In genomic region chr9:35731415-35732184, GRCh38 we compare ENCODE assay signal across 9 cellular contexts. TPM values are rescaled to one million over a fixed set of nuclear protein-coding genes. Genes with fewer than 3 reads are reported as not detected.
DNase-seq lines count a peak whose midpoint lies in the region; ATAC-seq, FAIRE-seq and TF ChIP-seq lines count a peak whose summit lies in the region.
"Had no signal": no experiment of that assay in that cellular context is flagged by ENCODE, and none has a peak within 500 bp of the region (broad histone marks: within the 10 kb centered on the region; RNA-seq: fewer than 3 reads in every experiment).

No MANE protein-coding gene starts in this region.

- TF ChIP-seq EP300 in HepG2 (IDR thresholded peaks at IDR 0.05; ENCODE audit: low read depth in 2 of 2, low read length in 2 of 2): no peak
- no peak for TF ChIP-seq EP300 in HepG2 (CRISPR knock-in tag; IDR thresholded peaks at IDR 0.05; ENCODE audit: borderline replicate concordance)

- H3K4me1 ChIP-seq in CD8-positive, alpha-beta T cell (ENCODE audit: insufficient read depth, low read length): peaks cover 68% of the 10 kb centered on the region
- H3K4me1 ChIP-seq in HepG2 (ENCODE audit: insufficient read depth, low read length) (peaks cover 59% of the 10 kb centered on the region), vagina (peaks cover 61% of the 10 kb centered on the region)

- peaks cover 31% of the 10 kb centered on the region for H3K4me1 Mint-ChIP-seq in CD8-positive, alpha-beta T cell (ENCODE audit: low read depth)

- peak overlapping the region; percentile 99 for H3K4me3 ChIP-seq in CD8-positive, alpha-beta T cell (ENCODE audit: low read depth, low read length)
- peak overlapping the region; percentile 92 to 98 (median 92) for H3K4me3 ChIP-seq in HepG2 (replicated peaks in 1 of 3; ENCODE audit: insufficient read depth in 1 of 3, low read depth in 2 of 3, low read length in 3 of 3)
- peak overlapping the region; percentile 84 to 92 for H3K4me3 ChIP-seq in vagina

- H3K9ac ChIP-seq in HepG2 (ENCODE audit: insufficient read depth, low read depth, low read length): peak overlapping the region; percentile 86

- no peaks in the 10 kb centered on the region for H3K27me3 ChIP-seq in CD8-positive, alpha-beta T cell (ENCODE audit: insufficient read depth, low read length)
- no peaks in the 10 kb centered on the region; a peak in 1 of 5 replicates for H3K27me3 ChIP-seq in HepG2 (ENCODE audit: control insufficient read depth in 1 of 2, insufficient read depth in 2 of 2, low read length in 2 of 2)
- H3K27me3 ChIP-seq in vagina: no peaks in the 10 kb centered on the region

- BruUV-seq in HepG2 (replicated peaks; lab: Mats Ljungman, UMichigan): TSS peak; percentile 52

- no peak for TF ChIP-seq CTCF in CD8-positive, alpha-beta T cell (IDR thresholded peaks at IDR 0.05)
- TF ChIP-seq CTCF in HepG2 (CRISPR knock-in tag; IDR thresholded peaks at IDR 0.05): no peak
- no peak for TF ChIP-seq CTCF in vagina (IDR thresholded peaks at IDR 0.05)

- intact Hi-C loops in CD8-positive, alpha-beta T cell (cut with DNase I, micrococcal nuclease): loop anchor here (1.0 to 10.0 kb wide), 18 partner anchors 18 to 1684 kb away; partner anchors contain the start of genes CCDC107 (in 2 of the 2), DNAJB5 (in 2 of the 2), GBA2 (in 2 of the 2) and RGP1 (in 2 of the 2)
- intact Hi-C loops in HepG2 (cut with micrococcal nuclease; ENCODE audit: unreplicated experiment) (loop anchor here (1.0 to 10.0 kb wide), 5 partner anchors 17 to 237 kb away; partner anchors contain the start of genes CCDC107, FAM221B, GBA2 and RGP1), vagina (cut with DNase I) (loop anchor here (5.0 kb wide), 1 partner anchor 124 kb away; the partner anchor contains the start of gene TESK1)

- DNase-seq in CD8-positive, alpha-beta T cell: no peak
- DNase-seq in HepG2 (ENCODE audit: low spot score) (peak; percentile 53), vagina (ENCODE audit: extremely low spot score in 2 of 2) (no peak), Ammon's horn (ENCODE audit: low spot score) (no peak)

- H3K9me3 Mint-ChIP-seq in CD8-positive, alpha-beta T cell: no peaks in the 10 kb centered on the region

- TF ChIP-seq POLR2A in HepG2 (IDR thresholded peaks at IDR 0.05; ENCODE audit: insufficient read depth in 1 of 2, low read depth in 2 of 2, low read length in 2 of 2): no peak
- peak in 1 of 2 donors; percentile 24 for TF ChIP-seq POLR2A in vagina (IDR thresholded peaks at IDR 0.05)

- no peaks in the 10 kb centered on the region for H3K27me3 Mint-ChIP-seq in CD8-positive, alpha-beta T cell (ENCODE audit: low read depth)

- FAIRE-seq in HepG2 (lab: Jason Lieb, UNC): no peak

- POLR2A ChIA-PET in CD8-positive, alpha-beta T cell (lab: Charles Lee): interaction anchor here (0.7 to 3.4 kb wide), 21 partner anchors 10 to 127 kb away, joined by 3 to 38 read pairs (median 5); partner anchors contain the start of genes CCDC107, GBA2, RGP1 and RMRP
- POLR2A ChIA-PET in HepG2 (lab: Yijun Ruan, JAX): interaction anchor here (0.7 to 4.1 kb wide), 26 partner anchors 9 to 659 kb away, joined by 3 to 102 read pairs (median 6); partner anchors contain the start of genes ARHGEF39, CCDC107, GBA2 and HINT2

- peaks cover 30% of the 10 kb centered on the region for H3K36me3 Mint-ChIP-seq in CD8-positive, alpha-beta T cell

- no peak for TF ChIP-seq RAD21 in HepG2 (CRISPR knock-in tag; IDR thresholded peaks at IDR 0.05)

- H3K4me2 ChIP-seq in HepG2 (ENCODE audit: low read depth, low read length): peak overlapping the region; percentile 98

- H3K79me2 ChIP-seq in HepG2 (ENCODE audit: insufficient read depth, low read length): peaks cover 63% of the 10 kb centered on the region

- H3K4me3 Mint-ChIP-seq in CD8-positive, alpha-beta T cell: peak overlapping the region; percentile 93

- H3K27ac Mint-ChIP-seq in CD8-positive, alpha-beta T cell: peak overlapping the region; percentile 88

- peaks cover 30% of the 10 kb centered on the region for H4K20me1 ChIP-seq in HepG2 (ENCODE audit: insufficient read depth, low read length)

- peak overlapping the region; percentile 84 for H3K27ac ChIP-seq in CD8-positive, alpha-beta T cell (ENCODE audit: low read depth, low read length)
- peak overlapping the region; percentile 91 for H3K27ac ChIP-seq in angular gyrus (ENCODE audit: low read depth, low read length)
- H3K27ac ChIP-seq in HepG2 (ENCODE audit: extremely low read length, insufficient read depth, low read length): peak overlapping the region; percentile 95
- peak overlapping the region; percentile 89 for H3K27ac ChIP-seq in vagina

- in situ Hi-C loops in HepG2 (cut with HindIII; ENCODE audit: extremely low pct_ligation_motif_present, low pct_unique_long_range_greater_than_20kb): no loop called here

- WGBS in HepG2 (ENCODE audit: low lambda C conversion rate): under 1% methylated on average over 14 of the region's 47 CpGs

- CTCF ChIA-PET in CD8-positive, alpha-beta T cell (lab: Charles Lee): interaction anchor here (0.7 to 6.7 kb wide), 19 partner anchors 10 to 128 kb away, joined by 3 to 61 read pairs (median 5); partner anchors contain the start of genes ARHGEF39, CCDC107, GBA2 and RGP1
- CTCF ChIA-PET in HepG2 (lab: Yijun Ruan, JAX; ENCODE audit: low intra/inter-chr PET ratio, low total read pairs): no interaction called here

- ATAC-seq in CD8-positive, alpha-beta T cell: no peak
- ATAC-seq in HG03045 (IDR thresholded peaks at IDR 0.05; ENCODE audit: unreplicated experiment) (peak; percentile 0), HepG2 (no peak), GM19467 (IDR thresholded peaks at IDR 0.05; ENCODE audit: unreplicated experiment) (no peak), GM21381 (IDR thresholded peaks at IDR 0.05; ENCODE audit: unreplicated experiment) (no peak)

- no peaks in the 10 kb centered on the region for H3K9me3 ChIP-seq in CD8-positive, alpha-beta T cell (ENCODE audit: low read length)
- H3K9me3 ChIP-seq in HepG2 (ENCODE audit: low read length) (no peaks in the 10 kb centered on the region), vagina (no peaks in the 10 kb centered on the region)

- peaks cover 8% of the 10 kb centered on the region for H3K36me3 ChIP-seq in CD8-positive, alpha-beta T cell (ENCODE audit: insufficient read depth, low read length)
- H3K36me3 ChIP-seq in HepG2 (replicated peaks in 1 of 2; ENCODE audit: control insufficient read depth in 1 of 2, insufficient read depth in 2 of 2, low read length in 2 of 2) (peaks cover 8 to 27% of the 10 kb centered on the region in 2 experiments), vagina (peaks cover 0 to 12% of the 10 kb centered on the region in 2 donors)

- no peak overlapping the region for H2AFZ ChIP-seq in HepG2 (ENCODE audit: low read length)

RNA-seq across cellular contexts. Expression of gene TLN1, which starts 0.4 kb away (rescaled TPM):
- 100 to 1,000 TPM; 128 to 129 TPM for total RNA-seq in CD8-positive, alpha-beta T cell
- total RNA-seq in HepG2 (2016; rRNA removed; fragmentation: Illumina TruSeq; extraction: Trizol): 51.8 and 53.7 TPM in 2 replicates
- 5.4 and 5.6 TPM in 2 replicates for total RNA-seq in HepG2 (2016; cell fraction: cytosol; rRNA removed; fragmentation: Illumina TruSeq; extraction: Trizol; ENCODE audit: low read depth)
- 48.7 and 53.6 TPM in 2 replicates for total RNA-seq in HepG2 (2016; cell fraction: insoluble cytoplasmic fraction; rRNA removed; fragmentation: Illumina TruSeq; extraction: Trizol)
- 16.4 and 17.1 TPM in 2 replicates for total RNA-seq in HepG2 (2016; cell fraction: membrane; rRNA removed; fragmentation: Illumina TruSeq; extraction: Trizol)
- 44.1 and 46.3 TPM in 2 replicates for total RNA-seq in HepG2 (2016; cell fraction: nucleus; rRNA removed; fragmentation: Illumina TruSeq; extraction: Trizol)
- polyA plus RNA-seq in HepG2 (2011; rRNA removed): 35.2 and 52.6 TPM in 2 replicates
- polyA plus RNA-seq in HepG2 (2011; cell fraction: cytosol; rRNA removed): 26.4 and 37.0 TPM in 2 replicates
- 60.2 and 61.4 TPM in 2 replicates for polyA plus RNA-seq in HepG2 (2011; cell fraction: nucleus; rRNA removed)
- 37.0 and 57.6 TPM in 2 replicates for polyA plus RNA-seq in HepG2 (2012)
- 3.2 and 3.6 TPM in 2 replicates for polyA plus RNA-seq in HepG2 (2016; cell fraction: cytosol; fragmentation: Illumina TruSeq; extraction: Trizol; ENCODE audit: low read depth)
- polyA plus RNA-seq in HepG2 (2016; cell fraction: insoluble cytoplasmic fraction; fragmentation: Illumina TruSeq; extraction: Trizol; ENCODE audit: low read depth): 38.8 and 63.9 TPM in 2 replicates
- polyA plus RNA-seq in HepG2 (2016; cell fraction: membrane; fragmentation: Illumina TruSeq; extraction: Trizol; ENCODE audit: low read depth): 5.7 and 8.6 TPM in 2 replicates
- 55.3 and 65.8 TPM in 2 replicates for polyA plus RNA-seq in HepG2 (2016; cell fraction: nucleus; fragmentation: Illumina TruSeq; extraction: Trizol; ENCODE audit: insufficient read depth, low read depth)
- polyA minus RNA-seq in HepG2 (2011; rRNA and poly(A)+ RNA removed; ENCODE audit: low replicate concordance): 166 and 414 TPM in 2 replicates
- 120 and 167 TPM in 2 replicates for polyA minus RNA-seq in HepG2 (2011; cell fraction: cytosol; rRNA and poly(A)+ RNA removed)
- 38.1 and 53.7 TPM in 2 replicates for polyA minus RNA-seq in HepG2 (2011; cell fraction: nucleus; rRNA and poly(A)+ RNA removed)
- 268 TPM for total RNA-seq in vagina

RNA-seq across cellular contexts. Expression of gene CREB3, which starts 0.9 kb away (rescaled TPM):
- 10 to 100 TPM; 13.1 to 14.2 TPM for total RNA-seq in CD8-positive, alpha-beta T cell
- total RNA-seq in HepG2 (2016; rRNA removed; fragmentation: Illumina TruSeq; extraction: Trizol) (32.2 and 34.2 TPM in 2 replicates), vagina (35.1 TPM)
- total RNA-seq in HepG2 (2016; cell fraction: cytosol; rRNA removed; fragmentation: Illumina TruSeq; extraction: Trizol; ENCODE audit: low read depth): 16.4 and 24.8 TPM in 2 replicates
- 35.0 and 35.4 TPM in 2 replicates for total RNA-seq in HepG2 (2016; cell fraction: insoluble cytoplasmic fraction; rRNA removed; fragmentation: Illumina TruSeq; extraction: Trizol)
- total RNA-seq in HepG2 (2016; cell fraction: membrane; rRNA removed; fragmentation: Illumina TruSeq; extraction: Trizol): 29.8 and 43.4 TPM in 2 replicates
- total RNA-seq in HepG2 (2016; cell fraction: nucleus; rRNA removed; fragmentation: Illumina TruSeq; extraction: Trizol): 19.0 and 22.6 TPM in 2 replicates
- polyA plus RNA-seq in HepG2 (2011; rRNA removed): 11.1 and 13.5 TPM in 2 replicates
- polyA plus RNA-seq in HepG2 (2011; cell fraction: cytosol; rRNA removed): 12.6 and 15.2 TPM in 2 replicates
- polyA plus RNA-seq in HepG2 (2011; cell fraction: nucleus; rRNA removed): 15.5 and 16.6 TPM in 2 replicates
- polyA plus RNA-seq in HepG2 (2012): 12.3 and 13.3 TPM in 2 replicates
- polyA plus RNA-seq in HepG2 (2016; cell fraction: cytosol; fragmentation: Illumina TruSeq; extraction: Trizol; ENCODE audit: low read depth): 16.3 and 25.4 TPM in 2 replicates
- polyA plus RNA-seq in HepG2 (2016; cell fraction: insoluble cytoplasmic fraction; fragmentation: Illumina TruSeq; extraction: Trizol; ENCODE audit: low read depth): 29.0 and 30.9 TPM in 2 replicates
- polyA plus RNA-seq in HepG2 (2016; cell fraction: membrane; fragmentation: Illumina TruSeq; extraction: Trizol; ENCODE audit: low read depth): 26.7 and 33.7 TPM in 2 replicates
- polyA plus RNA-seq in HepG2 (2016; cell fraction: nucleus; fragmentation: Illumina TruSeq; extraction: Trizol; ENCODE audit: insufficient read depth, low read depth): 27.3 and 30.5 TPM in 2 replicates
- polyA minus RNA-seq in HepG2 (2011; rRNA and poly(A)+ RNA removed; ENCODE audit: low replicate concordance): 14.5 and 21.8 TPM in 2 replicates
- polyA minus RNA-seq in HepG2 (2011; cell fraction: cytosol; rRNA and poly(A)+ RNA removed): 5.1 and 6.9 TPM in 2 replicates
- polyA minus RNA-seq in HepG2 (2011; cell fraction: nucleus; rRNA and poly(A)+ RNA removed): 9.9 and 11.1 TPM in 2 replicates

RNA-seq across cellular contexts. Expression of gene GBA2, which starts 17.4 kb away (rescaled TPM):
- 10 to 100 TPM; 14.1 to 14.3 TPM for total RNA-seq in CD8-positive, alpha-beta T cell
- total RNA-seq in HepG2 (2016; rRNA removed; fragmentation: Illumina TruSeq; extraction: Trizol) (24.4 and 37.5 TPM in 2 replicates), vagina (77.3 TPM)
- total RNA-seq in HepG2 (2016; cell fraction: cytosol; rRNA removed; fragmentation: Illumina TruSeq; extraction: Trizol; ENCODE audit: low read depth): 11.1 and 11.7 TPM in 2 replicates
- 21.2 and 40.4 TPM in 2 replicates for total RNA-seq in HepG2 (2016; cell fraction: insoluble cytoplasmic fraction; rRNA removed; fragmentation: Illumina TruSeq; extraction: Trizol)
- 27.6 and 27.8 TPM in 2 replicates for total RNA-seq in HepG2 (2016; cell fraction: membrane; rRNA removed; fragmentation: Illumina TruSeq; extraction: Trizol)
- 70.2 and 71.7 TPM in 2 replicates for total RNA-seq in HepG2 (2016; cell fraction: nucleus; rRNA removed; fragmentation: Illumina TruSeq; extraction: Trizol)
- 86.1 and 96.9 TPM in 2 replicates for polyA plus RNA-seq in HepG2 (2011; rRNA removed)
- polyA plus RNA-seq in HepG2 (2011; cell fraction: cytosol; rRNA removed): 54.1 and 58.1 TPM in 2 replicates
- 385 and 395 TPM in 2 replicates for polyA plus RNA-seq in HepG2 (2011; cell fraction: nucleus; rRNA removed)
- polyA plus RNA-seq in HepG2 (2012): 50.0 and 65.4 TPM in 2 replicates
- polyA plus RNA-seq in HepG2 (2016; cell fraction: cytosol; fragmentation: Illumina TruSeq; extraction: Trizol; ENCODE audit: low read depth): 10.5 and 11.2 TPM in 2 replicates
- 21.6 and 24.7 TPM in 2 replicates for polyA plus RNA-seq in HepG2 (2016; cell fraction: insoluble cytoplasmic fraction; fragmentation: Illumina TruSeq; extraction: Trizol; ENCODE audit: low read depth)
- 23.2 and 23.4 TPM in 2 replicates for polyA plus RNA-seq in HepG2 (2016; cell fraction: membrane; fragmentation: Illumina TruSeq; extraction: Trizol; ENCODE audit: low read depth)
- 145 and 166 TPM in 2 replicates for polyA plus RNA-seq in HepG2 (2016; cell fraction: nucleus; fragmentation: Illumina TruSeq; extraction: Trizol; ENCODE audit: insufficient read depth, low read depth)
- 62.6 and 136 TPM in 2 replicates for polyA minus RNA-seq in HepG2 (2011; rRNA and poly(A)+ RNA removed; ENCODE audit: low replicate concordance)
- polyA minus RNA-seq in HepG2 (2011; cell fraction: cytosol; rRNA and poly(A)+ RNA removed): 24.7 and 24.9 TPM in 2 replicates
- 155 and 168 TPM in 2 replicates for polyA minus RNA-seq in HepG2 (2011; cell fraction: nucleus; rRNA and poly(A)+ RNA removed)

RNA-seq across cellular contexts. Expression of gene RGP1, which starts 17.5 kb away (rescaled TPM):
- total RNA-seq in CD8-positive, alpha-beta T cell: 10 to 100 TPM in 1 of 2 experiments, 1 to 10 TPM in 1; 9.6 to 10.4 TPM
- total RNA-seq in HepG2 (2016; rRNA removed; fragmentation: Illumina TruSeq; extraction: Trizol): 12.6 and 12.7 TPM in 2 replicates
- 1.6 and 1.9 TPM in 2 replicates for total RNA-seq in HepG2 (2016; cell fraction: cytosol; rRNA removed; fragmentation: Illumina TruSeq; extraction: Trizol; ENCODE audit: low read depth)
- 10.9 and 13.5 TPM in 2 replicates for total RNA-seq in HepG2 (2016; cell fraction: insoluble cytoplasmic fraction; rRNA removed; fragmentation: Illumina TruSeq; extraction: Trizol)
- 7.5 and 7.7 TPM in 2 replicates for total RNA-seq in HepG2 (2016; cell fraction: membrane; rRNA removed; fragmentation: Illumina TruSeq; extraction: Trizol)
- total RNA-seq in HepG2 (2016; cell fraction: nucleus; rRNA removed; fragmentation: Illumina TruSeq; extraction: Trizol): 9.8 and 10.7 TPM in 2 replicates
- 18.7 and 21.0 TPM in 2 replicates for polyA plus RNA-seq in HepG2 (2011; rRNA removed)
- 13.4 and 13.5 TPM in 2 replicates for polyA plus RNA-seq in HepG2 (2011; cell fraction: cytosol; rRNA removed)
- polyA plus RNA-seq in HepG2 (2011; cell fraction: nucleus; rRNA removed): 31.7 and 33.0 TPM in 2 replicates
- polyA plus RNA-seq in HepG2 (2012): 10.9 TPM in 2 replicates
- polyA plus RNA-seq in HepG2 (2016; cell fraction: cytosol; fragmentation: Illumina TruSeq; extraction: Trizol; ENCODE audit: low read depth): 3.5 and 3.8 TPM in 2 replicates
- 9.5 and 11.3 TPM in 2 replicates for polyA plus RNA-seq in HepG2 (2016; cell fraction: insoluble cytoplasmic fraction; fragmentation: Illumina TruSeq; extraction: Trizol; ENCODE audit: low read depth)
- polyA plus RNA-seq in HepG2 (2016; cell fraction: membrane; fragmentation: Illumina TruSeq; extraction: Trizol; ENCODE audit: low read depth): 5.6 TPM in 2 replicates
- polyA plus RNA-seq in HepG2 (2016; cell fraction: nucleus; fragmentation: Illumina TruSeq; extraction: Trizol; ENCODE audit: insufficient read depth, low read depth): 14.0 and 14.1 TPM in 2 replicates
- polyA minus RNA-seq in HepG2 (2011; rRNA and poly(A)+ RNA removed; ENCODE audit: low replicate concordance): 32.1 and 35.8 TPM in 2 replicates
- polyA minus RNA-seq in HepG2 (2011; cell fraction: cytosol; rRNA and poly(A)+ RNA removed): 8.6 and 10.3 TPM in 2 replicates
- 13.1 and 16.8 TPM in 2 replicates for polyA minus RNA-seq in HepG2 (2011; cell fraction: nucleus; rRNA and poly(A)+ RNA removed)
- total RNA-seq in vagina: 16.2 TPM

RNA-seq across cellular contexts. Expression of gene MSMP, which starts 22.5 kb away (rescaled TPM):
- not detected for total RNA-seq in CD8-positive, alpha-beta T cell
- 0.24 and 0.49 TPM in 2 replicates for total RNA-seq in HepG2 (2016; rRNA removed; fragmentation: Illumina TruSeq; extraction: Trizol)
- not detected in 2 replicates for total RNA-seq in HepG2 (2016; cell fraction: cytosol; rRNA removed; fragmentation: Illumina TruSeq; extraction: Trizol; ENCODE audit: low read depth)
- total RNA-seq in HepG2 (2016; cell fraction: insoluble cytoplasmic fraction; rRNA removed; fragmentation: Illumina TruSeq; extraction: Trizol): not detected in 2 replicates
- 0.71 TPM in 1 of 2 replicates, not detected in the other for total RNA-seq in HepG2 (2016; cell fraction: membrane; rRNA removed; fragmentation: Illumina TruSeq; extraction: Trizol)
- total RNA-seq in HepG2 (2016; cell fraction: nucleus; rRNA removed; fragmentation: Illumina TruSeq; extraction: Trizol): not detected in 2 replicates
- 0.34 and 0.46 TPM in 2 replicates for polyA plus RNA-seq in HepG2 (2011; rRNA removed)
- polyA plus RNA-seq in HepG2 (2011; cell fraction: cytosol; rRNA removed): 0.32 and 0.45 TPM in 2 replicates
- 0.42 TPM in 1 of 2 replicates, not detected in the other for polyA plus RNA-seq in HepG2 (2011; cell fraction: nucleus; rRNA removed)
- polyA plus RNA-seq in HepG2 (2012): 0.76 TPM in 1 of 2 replicates, not detected in the other
- 0.66 and 1.2 TPM in 2 replicates for polyA plus RNA-seq in HepG2 (2016; cell fraction: cytosol; fragmentation: Illumina TruSeq; extraction: Trizol; ENCODE audit: low read depth)
- polyA plus RNA-seq in HepG2 (2016; cell fraction: insoluble cytoplasmic fraction; fragmentation: Illumina TruSeq; extraction: Trizol; ENCODE audit: low read depth): 0.62 TPM in 1 of 2 replicates, not detected in the other
- 0.55 and 2.2 TPM in 2 replicates for polyA plus RNA-seq in HepG2 (2016; cell fraction: membrane; fragmentation: Illumina TruSeq; extraction: Trizol; ENCODE audit: low read depth)
- not detected in 2 replicates for polyA plus RNA-seq in HepG2 (2016; cell fraction: nucleus; fragmentation: Illumina TruSeq; extraction: Trizol; ENCODE audit: insufficient read depth, low read depth)
- polyA minus RNA-seq in HepG2 (2011; rRNA and poly(A)+ RNA removed; ENCODE audit: low replicate concordance): 0.62 TPM in 1 of 2 replicates, not detected in the other
- polyA minus RNA-seq in HepG2 (2011; cell fraction: cytosol; rRNA and poly(A)+ RNA removed): not detected in 2 replicates
- not detected in 2 replicates for polyA minus RNA-seq in HepG2 (2011; cell fraction: nucleus; rRNA and poly(A)+ RNA removed)
- not detected for total RNA-seq in vagina
- total RNA-seq: SK-MEL-5 had no signal
